3 cellular contexts compared by ENCODE assay signal in the genomic region with DNA sequence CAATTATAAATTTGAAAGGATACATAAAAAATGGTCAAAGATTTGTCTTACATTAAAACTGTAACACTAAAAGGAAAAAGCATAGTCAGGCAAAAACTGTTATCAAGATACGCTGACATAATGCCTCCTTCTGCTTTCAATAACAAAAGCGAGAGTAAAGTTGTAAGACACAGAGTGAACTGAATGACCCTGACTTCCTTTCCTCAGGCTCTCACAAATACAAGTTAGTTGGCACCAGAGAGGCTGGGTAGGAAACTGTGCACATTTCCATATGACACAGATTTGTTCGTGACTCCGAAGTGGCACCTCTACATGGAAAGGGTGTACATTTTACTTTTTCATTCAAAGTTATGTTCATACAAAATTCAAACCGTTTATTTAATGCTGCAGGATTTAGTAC.
TF ChIP-seq lines count a peak whose summit lies in the region.

No MANE protein-coding gene starts in this region.

TF ChIP-seq in liver, 16 proteins besides CTCF, POLR2A, EP300 and RAD21:
- TF ChIP-seq JUND (IDR thresholded peaks at IDR 0.05) (no peak), HNF4A (conservative IDR thresholded peaks at IDR 0.05) (no peak), NR2F2 (IDR thresholded peaks at IDR 0.05) (peak; percentile 82), GABPA (IDR thresholded peaks at IDR 0.05 in 1 of 2, conservative IDR thresholded peaks at IDR 0.05 in 1 of 2) (no peak)
- TF ChIP-seq, protein P1, sequence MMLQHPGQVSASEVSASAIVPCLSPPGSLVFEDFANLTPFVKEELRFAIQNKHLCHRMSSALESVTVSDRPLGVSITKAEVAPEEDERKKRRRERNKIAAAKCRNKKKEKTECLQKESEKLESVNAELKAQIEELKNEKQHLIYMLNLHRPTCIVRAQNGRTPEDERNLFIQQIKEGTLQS (IDR thresholded peaks at IDR 0.05), result no peak
TF ChIP-seq in liver: peak in this region for 1.

TF ChIP-seq in HepG2, 621 proteins besides CTCF, POLR2A, EP300 and RAD21 (continues in another document):
- TF ChIP-seq, protein P2, sequence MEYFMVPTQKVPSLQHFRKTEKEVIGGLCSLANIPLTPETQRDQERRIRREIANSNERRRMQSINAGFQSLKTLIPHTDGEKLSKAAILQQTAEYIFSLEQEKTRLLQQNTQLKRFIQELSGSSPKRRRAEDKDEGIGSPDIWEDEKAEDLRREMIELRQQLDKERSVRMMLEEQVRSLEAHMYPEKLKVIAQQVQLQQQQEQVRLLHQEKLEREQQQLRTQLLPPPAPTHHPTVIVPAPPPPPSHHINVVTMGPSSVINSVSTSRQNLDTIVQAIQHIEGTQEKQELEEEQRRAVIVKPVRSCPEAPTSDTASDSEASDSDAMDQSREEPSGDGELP (IDR thresholded peaks at IDR 0.05; ENCODE audit: borderline replicate concordance, low read depth), result no peak
- TF ChIP-seq, protein P3, sequence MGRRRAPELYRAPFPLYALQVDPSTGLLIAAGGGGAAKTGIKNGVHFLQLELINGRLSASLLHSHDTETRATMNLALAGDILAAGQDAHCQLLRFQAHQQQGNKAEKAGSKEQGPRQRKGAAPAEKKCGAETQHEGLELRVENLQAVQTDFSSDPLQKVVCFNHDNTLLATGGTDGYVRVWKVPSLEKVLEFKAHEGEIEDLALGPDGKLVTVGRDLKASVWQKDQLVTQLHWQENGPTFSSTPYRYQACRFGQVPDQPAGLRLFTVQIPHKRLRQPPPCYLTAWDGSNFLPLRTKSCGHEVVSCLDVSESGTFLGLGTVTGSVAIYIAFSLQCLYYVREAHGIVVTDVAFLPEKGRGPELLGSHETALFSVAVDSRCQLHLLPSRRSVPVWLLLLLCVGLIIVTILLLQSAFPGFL (CRISPR knock-in tag; IDR thresholded peaks at IDR 0.05), result no peak
- TF ChIP-seq, protein P4, sequence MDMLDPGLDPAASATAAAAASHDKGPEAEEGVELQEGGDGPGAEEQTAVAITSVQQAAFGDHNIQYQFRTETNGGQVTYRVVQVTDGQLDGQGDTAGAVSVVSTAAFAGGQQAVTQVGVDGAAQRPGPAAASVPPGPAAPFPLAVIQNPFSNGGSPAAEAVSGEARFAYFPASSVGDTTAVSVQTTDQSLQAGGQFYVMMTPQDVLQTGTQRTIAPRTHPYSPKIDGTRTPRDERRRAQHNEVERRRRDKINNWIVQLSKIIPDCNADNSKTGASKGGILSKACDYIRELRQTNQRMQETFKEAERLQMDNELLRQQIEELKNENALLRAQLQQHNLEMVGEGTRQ (IDR thresholded peaks at IDR 0.05; ENCODE audit: low read depth, low read length), result no peak
- TF ChIP-seq, protein P4 (CRISPR knock-in tag; IDR thresholded peaks at IDR 0.05; ENCODE audit: borderline replicate concordance), result no peak
- TF ChIP-seq, protein P5, sequence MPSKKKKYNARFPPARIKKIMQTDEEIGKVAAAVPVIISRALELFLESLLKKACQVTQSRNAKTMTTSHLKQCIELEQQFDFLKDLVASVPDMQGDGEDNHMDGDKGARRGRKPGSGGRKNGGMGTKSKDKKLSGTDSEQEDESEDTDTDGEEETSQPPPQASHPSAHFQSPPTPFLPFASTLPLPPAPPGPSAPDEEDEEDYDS (CRISPR knock-in tag; IDR thresholded peaks at IDR 0.05), result no peak
- TF ChIP-seq, protein P6, sequence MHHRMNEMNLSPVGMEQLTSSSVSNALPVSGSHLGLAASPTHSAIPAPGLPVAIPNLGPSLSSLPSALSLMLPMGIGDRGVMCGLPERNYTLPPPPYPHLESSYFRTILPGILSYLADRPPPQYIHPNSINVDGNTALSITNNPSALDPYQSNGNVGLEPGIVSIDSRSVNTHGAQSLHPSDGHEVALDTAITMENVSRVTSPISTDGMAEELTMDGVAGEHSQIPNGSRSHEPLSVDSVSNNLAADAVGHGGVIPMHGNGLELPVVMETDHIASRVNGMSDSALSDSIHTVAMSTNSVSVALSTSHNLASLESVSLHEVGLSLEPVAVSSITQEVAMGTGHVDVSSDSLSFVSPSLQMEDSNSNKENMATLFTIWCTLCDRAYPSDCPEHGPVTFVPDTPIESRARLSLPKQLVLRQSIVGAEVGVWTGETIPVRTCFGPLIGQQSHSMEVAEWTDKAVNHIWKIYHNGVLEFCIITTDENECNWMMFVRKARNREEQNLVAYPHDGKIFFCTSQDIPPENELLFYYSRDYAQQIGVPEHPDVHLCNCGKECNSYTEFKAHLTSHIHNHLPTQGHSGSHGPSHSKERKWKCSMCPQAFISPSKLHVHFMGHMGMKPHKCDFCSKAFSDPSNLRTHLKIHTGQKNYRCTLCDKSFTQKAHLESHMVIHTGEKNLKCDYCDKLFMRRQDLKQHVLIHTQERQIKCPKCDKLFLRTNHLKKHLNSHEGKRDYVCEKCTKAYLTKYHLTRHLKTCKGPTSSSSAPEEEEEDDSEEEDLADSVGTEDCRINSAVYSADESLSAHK (CRISPR knock-in tag; IDR thresholded peaks at IDR 0.05; ENCODE audit: borderline replicate concordance), result no peak
- TF ChIP-seq TRIM24 (CRISPR knock-in tag; IDR thresholded peaks at IDR 0.05) (no peak), ZNF224 (CRISPR knock-in tag; IDR thresholded peaks at IDR 0.05) (no peak), SALL1 (CRISPR knock-in tag; IDR thresholded peaks at IDR 0.05) (no peak), ZNF510 (CRISPR knock-in tag; IDR thresholded peaks at IDR 0.05; ENCODE audit: low read depth) (no peak), ZFP90 (CRISPR knock-in tag; IDR thresholded peaks at IDR 0.05; ENCODE audit: borderline replicate concordance) (no peak)
- TF ChIP-seq, protein P7, sequence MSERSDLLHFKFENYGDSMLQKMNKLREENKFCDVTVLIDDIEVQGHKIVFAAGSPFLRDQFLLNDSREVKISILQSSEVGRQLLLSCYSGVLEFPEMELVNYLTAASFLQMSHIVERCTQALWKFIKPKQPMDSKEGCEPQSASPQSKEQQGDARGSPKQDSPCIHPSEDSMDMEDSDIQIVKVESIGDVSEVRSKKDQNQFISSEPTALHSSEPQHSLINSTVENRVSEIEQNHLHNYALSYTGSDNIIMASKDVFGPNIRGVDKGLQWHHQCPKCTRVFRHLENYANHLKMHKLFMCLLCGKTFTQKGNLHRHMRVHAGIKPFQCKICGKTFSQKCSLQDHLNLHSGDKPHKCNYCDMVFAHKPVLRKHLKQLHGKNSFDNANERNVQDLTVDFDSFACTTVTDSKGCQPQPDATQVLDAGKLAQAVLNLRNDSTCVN (CRISPR knock-in tag; IDR thresholded peaks at IDR 0.05; ENCODE audit: borderline replicate concordance), result no peak
- TF ChIP-seq, protein P8, sequence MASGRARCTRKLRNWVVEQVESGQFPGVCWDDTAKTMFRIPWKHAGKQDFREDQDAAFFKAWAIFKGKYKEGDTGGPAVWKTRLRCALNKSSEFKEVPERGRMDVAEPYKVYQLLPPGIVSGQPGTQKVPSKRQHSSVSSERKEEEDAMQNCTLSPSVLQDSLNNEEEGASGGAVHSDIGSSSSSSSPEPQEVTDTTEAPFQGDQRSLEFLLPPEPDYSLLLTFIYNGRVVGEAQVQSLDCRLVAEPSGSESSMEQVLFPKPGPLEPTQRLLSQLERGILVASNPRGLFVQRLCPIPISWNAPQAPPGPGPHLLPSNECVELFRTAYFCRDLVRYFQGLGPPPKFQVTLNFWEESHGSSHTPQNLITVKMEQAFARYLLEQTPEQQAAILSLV (CRISPR knock-in tag; IDR thresholded peaks at IDR 0.05; ENCODE audit: borderline replicate concordance), result no peak

TF ChIP-seq in endothelial cell of umbilical vein, 7 proteins besides CTCF, POLR2A, EP300 and RAD21:
- TF ChIP-seq MYC (IDR thresholded peaks at IDR 0.05; ENCODE audit: low read depth, low read length) (no peak), FOS (IDR thresholded peaks at IDR 0.05; ENCODE audit: borderline replicate concordance, insufficient read depth, low read length) (no peak), POLR2AphosphoS5 (IDR thresholded peaks at IDR 0.05; ENCODE audit: insufficient read depth, low read depth, low read length) (no peak)
- TF ChIP-seq, protein P9, sequence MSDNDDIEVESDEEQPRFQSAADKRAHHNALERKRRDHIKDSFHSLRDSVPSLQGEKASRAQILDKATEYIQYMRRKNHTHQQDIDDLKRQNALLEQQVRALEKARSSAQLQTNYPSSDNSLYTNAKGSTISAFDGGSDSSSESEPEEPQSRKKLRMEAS (IDR thresholded peaks at IDR 0.05; ENCODE audit: insufficient read depth, insufficient read length), result no peak
TF ChIP-seq in endothelial cell of umbilical vein: peak in this region for 0.
